In genomic region chr4:10074767-10075105, GRCh38 we compare ENCODE assay signal across 9 cellular contexts. TPM values are rescaled to one million over a fixed set of nuclear protein-coding genes. Genes with fewer than 3 reads are reported as not detected.
DNase-seq lines count a peak whose midpoint lies in the region; ATAC-seq and TF ChIP-seq lines count a peak whose summit lies in the region.
"Had no signal": no experiment of that assay in that cellular context is flagged by ENCODE, and none has a peak within 500 bp of the region (broad histone marks: within the 10 kb centered on the region; RNA-seq: fewer than 3 reads in every experiment).

No MANE protein-coding gene starts in this region.

- peak; percentile 22; the same call in 1 of the 2 replicates for TF ChIP-seq CTCF in 22Rv1 (IDR thresholded peaks at IDR 0.05)
- peak; percentile 45 for TF ChIP-seq CTCF in GM12873 (IDR thresholded peaks at IDR 0.05; ENCODE audit: insufficient read depth, low read depth, low read length, missing control alignments)
- peak; percentile 18 for TF ChIP-seq CTCF in glutamatergic neuron (IDR thresholded peaks at IDR 0.05; ENCODE audit: partially characterized antibody, unreplicated experiment)

- H3K27ac ChIP-seq in 22Rv1, result no peak overlapping the region
- H3K27ac ChIP-seq: SJSA1 had no signal

- peak overlapping the region; percentile 33 for H3K27ac Mint-ChIP-seq in glutamatergic neuron (ENCODE audit: unreplicated experiment)

- ATAC-seq in SK-N-SH treated with all-trans-retinoic acid at 6 μM for 48 hours (peak; percentile 79), GM21529 (IDR thresholded peaks at IDR 0.05; ENCODE audit: unreplicated experiment) (no peak), GM18873 (IDR thresholded peaks at IDR 0.05; ENCODE audit: low FRiP score, unreplicated experiment) (no peak)

- no peaks in the 10 kb centered on the region for H3K36me3 Mint-ChIP-seq in glutamatergic neuron (ENCODE audit: unreplicated experiment)

- no peaks in the 10 kb centered on the region for H3K9me3 Mint-ChIP-seq in glutamatergic neuron (ENCODE audit: unreplicated experiment)

- no peaks in the 10 kb centered on the region for H3K4me1 Mint-ChIP-seq in glutamatergic neuron (ENCODE audit: low read depth, unreplicated experiment)

- H3K4me3 Mint-ChIP-seq in glutamatergic neuron (ENCODE audit: unreplicated experiment), result no peak overlapping the region

- DNase-seq in glutamatergic neuron, result no peak
- DNase-seq in NCI-H226, result no peak
- DNase-seq in GF-D8 (lab: John Stamatoyannopoulos, UW), result no peak

- peaks cover 2% of the 10 kb centered on the region for H3K27me3 Mint-ChIP-seq in glutamatergic neuron (ENCODE audit: unreplicated experiment)

TF ChIP-seq in SK-N-SH treated with all-trans-retinoic acid at 6 μM for 48 hours, 23 proteins besides CTCF, POLR2A, EP300 and RAD21:
- no peak for TF ChIP-seq ZC3H10 (CRISPR knock-in tag; IDR thresholded peaks at IDR 0.05)
- no peak for TF ChIP-seq PPARA (CRISPR knock-in tag; IDR thresholded peaks at IDR 0.05; ENCODE audit: borderline replicate concordance)
- no peak for TF ChIP-seq ZFP30 (CRISPR knock-in tag; IDR thresholded peaks at IDR 0.05)
- no peak for TF ChIP-seq TSHZ2 (CRISPR knock-in tag; IDR thresholded peaks at IDR 0.05)

RNA-seq across cellular contexts. Expression of gene WDR1, which starts 41.9 kb away (rescaled TPM):
- total RNA-seq in glutamatergic neuron (ENCODE audit: unreplicated experiment), result 161 TPM

RNA-seq across cellular contexts. Expression of gene SLC2A9, which starts 53.4 kb away (rescaled TPM):
- not detected for total RNA-seq in glutamatergic neuron (ENCODE audit: unreplicated experiment)
- total RNA-seq: SJSA1 had no signal
